Comparison of ENCODE assay signal across 14 cellular contexts in the genomic region with DNA sequence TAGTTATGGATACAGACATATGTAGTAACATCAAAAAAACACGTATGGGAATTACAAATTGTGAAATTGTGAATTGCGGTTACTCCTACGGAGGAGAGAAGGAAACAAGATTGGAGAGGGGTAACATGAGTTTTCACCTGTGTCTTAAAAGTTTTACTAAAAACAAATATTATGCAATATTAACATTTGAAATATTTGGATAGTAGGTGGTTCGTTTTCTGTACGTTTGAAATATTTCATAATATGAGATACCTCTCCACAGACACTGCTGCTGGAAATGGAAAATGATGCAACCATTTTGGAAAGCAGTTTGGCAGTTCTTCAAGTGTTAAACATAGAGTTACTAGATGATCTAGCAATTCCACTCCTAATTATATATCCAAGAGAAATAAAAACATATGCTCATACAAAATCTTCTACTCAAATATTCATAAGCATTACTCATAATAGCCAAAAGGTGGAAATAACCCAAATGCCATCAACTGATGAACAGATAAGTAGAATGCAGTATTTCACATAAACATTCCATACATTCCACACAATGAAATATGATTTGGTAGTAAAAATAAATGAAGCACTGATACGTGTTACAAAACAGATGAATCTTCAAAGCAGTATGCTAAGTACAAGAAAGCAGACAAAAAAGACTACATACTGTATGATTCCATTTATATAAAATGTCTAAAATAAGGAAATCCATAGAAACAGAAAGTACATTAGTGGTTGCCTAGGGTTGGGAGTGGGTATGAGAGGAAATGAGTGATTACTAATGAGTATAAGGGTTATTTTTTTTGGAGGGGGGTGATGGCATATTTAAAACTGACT. TPM values are rescaled to one million over a fixed set of nuclear protein-coding genes. Genes with fewer than 3 reads are reported as not detected.
A peak's percentile ranks its signal among the peaks of the same experiment; 100 is the strongest.
DNase-seq lines count a peak whose midpoint lies in the region.
"Had no signal": no experiment of that assay in that cellular context is flagged by ENCODE, and none has a peak within 500 bp of the region (broad histone marks: within the 10 kb centered on the region; RNA-seq: fewer than 3 reads in every experiment).

No MANE protein-coding gene starts in this region.

- H3K4me3 ChIP-seq in mesenchymal stem cell (ENCODE audit: insufficient read depth in 1 of 2, low read depth in 1 of 2, low read length in 2 of 2), result no peak overlapping the region
- H3K4me3 ChIP-seq in H7 (ENCODE audit: insufficient read depth, low read depth, low read length), result no peak overlapping the region

- H2BK12ac ChIP-seq in mesenchymal stem cell (ENCODE audit: low read length in 2 of 2), result no peak overlapping the region

- no peaks in the 10 kb centered on the region for H3K9me3 ChIP-seq in mesenchymal stem cell (ENCODE audit: control insufficient read depth, low read length)

- no peak overlapping the region for H2BK5ac ChIP-seq in mesenchymal stem cell (ENCODE audit: low read depth, low read length, poor library complexity, severe bottlenecking)

- H3K27me3 ChIP-seq in mesenchymal stem cell (ENCODE audit: control insufficient read depth in 1 of 2, insufficient read depth in 1 of 2, low read length in 2 of 2) (no peaks in the 10 kb centered on the region), H7 (ENCODE audit: control insufficient read depth, insufficient read depth, low read length) (no peaks in the 10 kb centered on the region)

- H3K27ac ChIP-seq in mesenchymal stem cell (ENCODE audit: low read length, poor library complexity, severe bottlenecking), result no peak overlapping the region

- H4K8ac ChIP-seq in mesenchymal stem cell (ENCODE audit: low read length), result no peak overlapping the region

- no peak overlapping the region for H3K14ac ChIP-seq in mesenchymal stem cell (ENCODE audit: low read length in 2 of 2)

- no peak overlapping the region for H2BK120ac ChIP-seq in mesenchymal stem cell (ENCODE audit: low read depth, low read length)

- H3K4me1 ChIP-seq in mesenchymal stem cell (ENCODE audit: control insufficient read depth, insufficient read depth, low read depth, low read length), result no peaks in the 10 kb centered on the region

- no peak overlapping the region for H3K4me2 ChIP-seq in mesenchymal stem cell (ENCODE audit: low read length, poor library complexity, severe bottlenecking)

- DNase-seq in Daoy (ENCODE audit: low read depth) (peak; percentile 43), NOMO-1 treated with DMSO at 0.1 percent for 48 hours (lab: John Stamatoyannopoulos, UW; ENCODE audit: unreplicated experiment) (peak; percentile 5), dedifferentiated amniotic fluid mesenchymal stem cell (ENCODE audit: extremely low spot score) (peak; percentile 76), mesenchymal stem cell (peak; percentile 14), pons (ENCODE audit: low spot score) (no peak), HuH-7 (ENCODE audit: low spot score) (no peak), H7 (no peak), posterior cingulate gyrus (no peak)
- DNase-seq: activated CD4-positive, alpha-beta T cell treated with anti-CD3 and anti-CD28 coated beads, Interleukin-2, amount 50 U/mL, for 4 hours; CD4-positive, alpha-beta memory T cell; islet precursor cell; NCI-H526; stimulated activated CD4-positive, alpha-beta T cell treated with anti-CD3 and anti-CD28 coated beads, Interleukin-4, amount 100 ng/mL, for 1 hour; T-helper 1 cell had no signal

- intact Hi-C loops in posterior cingulate gyrus (cut with DNase I), result no loop called here

- H2AFZ ChIP-seq in mesenchymal stem cell (ENCODE audit: low read depth, low read length), result no peak overlapping the region

- no peak overlapping the region for H3K18ac ChIP-seq in mesenchymal stem cell (ENCODE audit: low read depth in 1 of 2, low read length in 2 of 2)

- H3K23ac ChIP-seq in mesenchymal stem cell (ENCODE audit: low read length in 2 of 2), result no peak overlapping the region

- no peaks in the 10 kb centered on the region for H3K36me3 ChIP-seq in mesenchymal stem cell (ENCODE audit: control insufficient read depth in 1 of 2, insufficient read depth in 2 of 2, low read depth in 1 of 2, low read length in 2 of 2)
- H3K36me3 ChIP-seq in H7 (replicated peaks; ENCODE audit: control insufficient read depth, insufficient read depth, low read length), result no peaks in the 10 kb centered on the region

- H2BK15ac ChIP-seq in mesenchymal stem cell (ENCODE audit: low read depth, poor library complexity, severe bottlenecking), result no peak overlapping the region

- no peak overlapping the region for H3K9ac ChIP-seq in mesenchymal stem cell (ENCODE audit: low read length)

- H3K79me1 ChIP-seq in mesenchymal stem cell (replicated peaks; ENCODE audit: low read length, poor library complexity, severe bottlenecking), result no peaks in the 10 kb centered on the region

- WGBS in mesenchymal stem cell, result 82% methylated on average over 4 of the region's 6 CpGs

- no peak overlapping the region for H3K4ac ChIP-seq in mesenchymal stem cell (ENCODE audit: low read depth in 1 of 2, low read length in 2 of 2)

- no peak overlapping the region for H4K91ac ChIP-seq in mesenchymal stem cell (ENCODE audit: low read length)

- no peak overlapping the region for H2AK5ac ChIP-seq in mesenchymal stem cell (ENCODE audit: low read length, severe bottlenecking)

RNA-seq across cellular contexts. Expression of a gene that starts 40.8 kb away (rescaled TPM):
- total RNA-seq in Daoy (2014; rRNA removed; shearing (Covaris generic)), result 0.06 TPM in 1 of 2 replicates, not detected in the other
- 0.46 TPM for polyA plus RNA-seq in mesenchymal stem cell (2013, experiment 1 of 2)
- polyA plus RNA-seq in mesenchymal stem cell (2013, experiment 2 of 2), result 0.48 TPM
- not detected in 2 replicates for total RNA-seq in H7 (2014; rRNA removed; shearing (Covaris generic))
- polyA plus RNA-seq: CD4-positive, alpha-beta memory T cell had no signal

RNA-seq across cellular contexts. Expression of a gene that starts 57.5 kb away (rescaled TPM):
- total RNA-seq in Daoy (2014; rRNA removed; shearing (Covaris generic)), result 4.0 and 9.7 TPM in 2 replicates
- polyA plus RNA-seq in mesenchymal stem cell (2013, experiment 1 of 2), result 4.3 TPM
- polyA plus RNA-seq in mesenchymal stem cell (2013, experiment 2 of 2), result 3.9 TPM
- 0.42 and 0.48 TPM in 2 replicates for total RNA-seq in H7 (2014; rRNA removed; shearing (Covaris generic))

Comparison
In these comparisons a context has a peak if more than half of its experiments do, and no peak if none do; other contexts are left out.
1. DNase-seq: peak in Daoy (single experiment), NOMO-1 treated with DMSO at 0.1 percent for 48 hours (single experiment), dedifferentiated amniotic fluid mesenchymal stem cell (single experiment) and mesenchymal stem cell (single experiment); none in pons (single experiment), HuH-7 (single experiment), H7 (single experiment) and posterior cingulate gyrus (0 of 10).